21 cellular contexts compared by ENCODE assay signal in genomic region chr6:35330541-35331119, GRCh38.
"Had no signal": no experiment of that assay in that cellular context is flagged by ENCODE, and none has a peak within 500 bp of the region (broad histone marks: within the 10 kb centered on the region; RNA-seq: fewer than 3 reads in every experiment).

No MANE protein-coding gene starts in this region.

- H3K9me3 ChIP-seq: esophagus squamous epithelium, left ventricle myocardium inferior, lower lobe of right lung, psoas muscle, right lobe of liver, thoracic aorta, transverse colon had no signal

- H3K4me1 ChIP-seq: foreskin keratinocyte, left ventricle myocardium inferior, parathyroid adenoma, psoas muscle had no signal

- ATAC-seq: foreskin keratinocyte; left cardiac atrium; lower lobe of right lung; psoas muscle; right lobe of liver; stimulated activated naive B cell treated with anti-CD40 and anti-IgM and Interleukin-4, amounts not matched to agents 10 μg/mL and 1 μg/mL and 100 μg/mL, for 72 hours; stimulated activated naive CD8-positive, alpha-beta T cell treated with anti-CD3 and anti-CD28 coated beads, Interleukin-15, amount 100 ng/mL, for 72 hours had no signal

- H3K27ac ChIP-seq: esophagus squamous epithelium, foreskin keratinocyte, left ventricle myocardium inferior, lower lobe of right lung, parathyroid adenoma, psoas muscle, right lobe of liver, skin epidermis, thoracic aorta, transverse colon had no signal

- H3K36me3 ChIP-seq: esophagus squamous epithelium, left ventricle myocardium inferior, lower lobe of right lung, right lobe of liver, thoracic aorta, transverse colon had no signal

- DNase-seq: esophagus squamous epithelium; foreskin keratinocyte; immature natural killer cell; kidney; left cardiac atrium; left ventricle myocardium inferior; lower lobe of right lung; midbrain; naive B cell; psoas muscle; retina; right lobe of liver; stimulated activated CD4-positive, alpha-beta T cell treated with anti-CD3 and anti-CD28 coated beads, Interleukin-2, amount 100 ng/mL, for 24 hours; stimulated activated CD4-positive, alpha-beta T cell treated with anti-CD3 and anti-CD28 coated beads, Interleukin-4, amount 100 ng/mL, for 4 hours; stimulated activated naive B cell treated with anti-CD40 and anti-IgM and Interleukin-4, amounts not matched to agents 10 μg/mL and 1 μg/mL and 100 μg/mL, for 72 hours; stimulated activated naive CD8-positive, alpha-beta T cell treated with anti-CD3 and anti-CD28 coated beads, Interleukin-15, amount 100 ng/mL, for 72 hours; substantia nigra; transverse colon had no signal

- H3K27me3 ChIP-seq: right lobe of liver, transverse colon had no signal

- H3K4me3 ChIP-seq: esophagus squamous epithelium, left ventricle myocardium inferior, lower lobe of right lung, psoas muscle, right lobe of liver, skin epidermis, thoracic aorta, transverse colon had no signal
